In the genomic region with DNA sequence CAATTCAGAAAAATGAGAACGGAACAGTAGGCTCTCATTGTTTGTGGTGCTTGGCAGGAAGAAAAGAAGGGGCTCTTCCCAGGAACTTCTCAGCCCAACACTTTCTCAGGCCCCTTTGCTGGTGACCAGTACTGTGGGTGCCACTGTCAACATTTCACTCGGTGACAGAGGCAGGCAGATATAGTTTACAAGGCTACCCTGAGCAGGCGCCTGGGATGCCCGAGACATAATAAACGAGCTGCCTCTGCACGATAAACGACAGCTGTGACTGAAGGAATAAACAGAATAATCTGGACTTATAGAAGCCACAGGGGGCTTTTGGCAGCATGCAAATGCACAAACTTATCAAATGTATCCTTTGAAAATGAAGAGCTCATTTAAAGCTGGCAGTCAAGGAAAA, we compare ENCODE assay signal across 23 cellular contexts.
"Had no signal": no experiment of that assay in that cellular context is flagged by ENCODE, and none has a peak within 500 bp of the region (broad histone marks: within the 10 kb centered on the region; RNA-seq: fewer than 3 reads in every experiment).

No MANE protein-coding gene starts in this region.

- H3K36me3 ChIP-seq: ascending aorta, breast epithelium, gastrocnemius medialis, heart left ventricle, neutrophil, stomach had no signal

- H3K9me3 ChIP-seq: ascending aorta, gastrocnemius medialis, mucosa of descending colon, neutrophil, testis had no signal

- DNase-seq: activated CD4-positive, alpha-beta T cell treated with anti-CD3 and anti-CD28 coated beads, Interleukin-2, amount 50 U/mL, for 4 hours; activated CD4-positive, CD25-positive, alpha-beta regulatory T cell treated with anti-CD3 and anti-CD28 coated beads, Interleukin-2, amount 50 U/mL, for 72 hours; activated gamma-delta T cell; activated T-cell treated with anti-CD3 and anti-CD28 coated beads, Interleukin-2, amount 50 U/mL, for 72 hours; gastrocnemius medialis; heart left ventricle; immature natural killer cell; kidney glomerular epithelial cell; left ventricle myocardium superior; mucosa of descending colon; naive thymus-derived CD4-positive, alpha-beta T cell; stimulated activated CD4-positive, alpha-beta T cell treated with anti-CD3 and anti-CD28 coated beads, Interleukin-4, amount 100 ng/mL, for 1 hour; stomach; testis had no signal

- H3K4me1 Mint-ChIP-seq: activated naive CD4-positive, alpha-beta T cell treated with anti-CD3 and anti-CD28 coated beads, Interleukin-2, amount 50 U/mL, for 24 hours; immature natural killer cell; naive thymus-derived CD4-positive, alpha-beta T cell; stimulated activated effector memory CD8-positive, alpha-beta T cell treated with anti-CD3 and anti-CD28 coated beads, Interleukin-12 subunit alpha, Interleukin-12 subunit beta, amount 100 ng/mL, for 72 hours had no signal

- H3K27ac ChIP-seq: ascending aorta, breast epithelium, coronary artery, gastrocnemius medialis, heart left ventricle, neutrophil, parathyroid adenoma, stomach, testis had no signal

- H3K9ac ChIP-seq: parathyroid adenoma had no signal

- H3K4me2 ChIP-seq: smooth muscle cell had no signal

- H3K36me3 Mint-ChIP-seq: activated naive CD4-positive, alpha-beta T cell treated with anti-CD3 and anti-CD28 coated beads, Interleukin-2, amount 50 U/mL, for 24 hours; immature natural killer cell; naive thymus-derived CD4-positive, alpha-beta T cell; stimulated activated effector memory CD8-positive, alpha-beta T cell treated with anti-CD3 and anti-CD28 coated beads, Interleukin-12 subunit alpha, Interleukin-12 subunit beta, amount 100 ng/mL, for 72 hours; type B pancreatic cell had no signal

- H3K27me3 ChIP-seq: ascending aorta, breast epithelium, gastrocnemius medialis, neutrophil, stomach, testis had no signal

- H3K4me3 ChIP-seq: ascending aorta, breast epithelium, coronary artery, gastrocnemius medialis, heart left ventricle, mucosa of descending colon, smooth muscle cell, stomach, testis had no signal

- H2AFZ ChIP-seq: parathyroid adenoma had no signal

- H3K4me3 Mint-ChIP-seq: activated naive CD4-positive, alpha-beta T cell treated with anti-CD3 and anti-CD28 coated beads, Interleukin-2, amount 50 U/mL, for 24 hours; activated T-cell treated with anti-CD3 and anti-CD28 coated beads, Interleukin-2, amount 50 U/mL, for 72 hours; immature natural killer cell; naive thymus-derived CD4-positive, alpha-beta T cell; stimulated activated effector memory CD8-positive, alpha-beta T cell treated with anti-CD3 and anti-CD28 coated beads, Interleukin-12 subunit alpha, Interleukin-12 subunit beta, amount 100 ng/mL, for 72 hours; type B pancreatic cell had no signal

- H3K27ac Mint-ChIP-seq: activated naive CD4-positive, alpha-beta T cell treated with anti-CD3 and anti-CD28 coated beads, Interleukin-2, amount 50 U/mL, for 24 hours; activated T-cell treated with anti-CD3 and anti-CD28 coated beads, Interleukin-2, amount 50 U/mL, for 72 hours; immature natural killer cell; naive thymus-derived CD4-positive, alpha-beta T cell; stimulated activated effector memory CD8-positive, alpha-beta T cell treated with anti-CD3 and anti-CD28 coated beads, Interleukin-12 subunit alpha, Interleukin-12 subunit beta, amount 100 ng/mL, for 72 hours; type B pancreatic cell had no signal

- H3K9me3 Mint-ChIP-seq: stimulated activated effector memory CD8-positive, alpha-beta T cell treated with anti-CD3 and anti-CD28 coated beads, Interleukin-12 subunit alpha, Interleukin-12 subunit beta, amount 100 ng/mL, for 72 hours; type B pancreatic cell had no signal

- H3K4me1 ChIP-seq: ascending aorta, breast epithelium, gastrocnemius medialis, heart left ventricle, parathyroid adenoma, stomach, testis had no signal
